In the genomic region with DNA sequence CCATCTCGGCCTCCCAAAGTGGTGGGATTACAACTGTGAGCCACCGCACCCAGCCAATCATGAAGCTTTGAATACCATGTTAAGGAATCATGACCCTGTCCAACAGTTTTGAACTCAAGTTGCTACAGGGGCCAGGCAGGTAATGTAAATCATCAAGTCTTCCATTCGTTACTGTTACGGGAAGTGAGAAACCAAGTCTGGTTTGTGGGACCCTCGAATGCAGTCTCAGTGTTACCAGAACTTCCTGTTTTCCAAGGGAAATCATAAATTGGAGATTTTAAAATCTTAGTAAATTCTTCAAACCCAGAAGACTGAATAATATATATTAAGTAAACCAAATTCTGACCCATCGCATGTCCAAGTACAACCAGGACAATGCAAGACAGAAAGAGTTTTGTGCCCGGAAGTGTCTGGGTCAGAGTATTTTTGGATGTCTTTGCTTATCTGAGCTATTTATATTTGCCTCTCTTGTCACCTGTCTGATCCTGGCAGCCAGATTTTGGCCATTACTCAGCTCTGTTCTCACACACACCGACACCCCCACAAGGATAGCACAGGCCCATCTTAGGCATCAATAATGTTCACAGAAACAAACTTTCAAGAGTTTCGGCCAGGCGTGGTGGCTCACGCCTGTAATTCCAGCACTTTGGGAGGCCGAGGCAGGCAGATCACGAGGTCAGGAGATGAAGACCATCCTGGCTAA, we compare ENCODE assay signal across 11 cellular contexts. TPM values are rescaled to one million over a fixed set of nuclear protein-coding genes. Genes with fewer than 3 reads are reported as not detected.
DNase-seq lines count a peak whose midpoint lies in the region; ATAC-seq, FAIRE-seq and TF ChIP-seq lines count a peak whose summit lies in the region.
"Had no signal": no experiment of that assay in that cellular context is flagged by ENCODE, and none has a peak within 500 bp of the region (broad histone marks: within the 10 kb centered on the region; RNA-seq: fewer than 3 reads in every experiment).

No MANE protein-coding gene starts in this region.

- BruUV-seq in K562 (replicated peaks; lab: Mats Ljungman, UMichigan) = no TSS peak

- no peaks in the 10 kb centered on the region for H3K9me3 ChIP-seq in K562 (replicated peaks; ENCODE audit: control insufficient read depth, insufficient read depth, low read depth, low read length)

- no peaks in the 10 kb centered on the region for H3K36me3 ChIP-seq in K562 (ENCODE audit: control insufficient read depth, insufficient read depth, low read length)

- no peak overlapping the region for H3K27ac ChIP-seq in K562 (ENCODE audit: extremely low read depth, low read depth, low read length)

- intact Hi-C loops in K562 (cut with micrococcal nuclease) = loop anchor here (5.0 kb wide), 3 partner anchors 83 to 273 kb away; a partner anchor contains a TSS

- H3K4me1 Mint-ChIP-seq in naive thymus-derived CD8-positive, alpha-beta T cell = peaks cover 23 to 62% (median 56%) of the 10 kb centered on the region in 4 donors

- peaks cover 10 to 35% of the 10 kb centered on the region in 2 experiments for H3K4me1 ChIP-seq in K562 (replicated peaks in 1 of 2; ENCODE audit: control insufficient read depth in 2 of 2, insufficient read depth in 2 of 2, low read length in 2 of 2)

- 70% methylated on average over 13 of the region's 13 CpGs for WGBS in K562 (ENCODE audit: insufficient coverage, low coverage, missing lambda C conversion rate)

- no peak overlapping the region for H2AFZ ChIP-seq in K562 (ENCODE audit: low read depth, low read length)

- no peaks in the 10 kb centered on the region for H3K9me1 ChIP-seq in K562 (ENCODE audit: control insufficient read depth, insufficient read depth, low read length)

- TF ChIP-seq EP300 in K562 (IDR thresholded peaks at IDR 0.05; ENCODE audit: low read length) = no peak

- CTCF ChIA-PET in K562 (lab: Yijun Ruan, JAX; ENCODE audit: low intra/inter-chr PET ratio) = no interaction called here

- H3K4me3 ChIP-seq in K562 = no peak overlapping the region

- FAIRE-seq in K562 (lab: Jason Lieb, UNC) = no peak
- FAIRE-seq: RCC 7860 had no signal

- DNase-seq in GM10266 (ENCODE audit: extremely low spot score) (peak; percentile 48), KBM-7 (peak; percentile 25), K562 (ENCODE audit: extremely low read depth in 1 of 4, low spot score in 3 of 4) (no peak), HuH-7.5 (ENCODE audit: low spot score) (no peak), COLO829 (ENCODE audit: low spot score) (no peak)
- DNase-seq in naive thymus-derived CD8-positive, alpha-beta T cell = no peak
- DNase-seq: DND-41, NCI-H1048 had no signal

- ATAC-seq in K562 (no peak), HG03196 (IDR thresholded peaks at IDR 0.05; ENCODE audit: unreplicated experiment) (no peak), HG03342 (IDR thresholded peaks at IDR 0.05; ENCODE audit: unreplicated experiment) (no peak)
- ATAC-seq in naive thymus-derived CD8-positive, alpha-beta T cell = no peak

- TF ChIP-seq RAD21 in K562 (CRISPR knock-in tag; conservative IDR thresholded peaks at IDR 0.05 in 1 of 2, IDR thresholded peaks at IDR 0.05 in 1 of 2) = no peak

- H3K27ac Mint-ChIP-seq in naive thymus-derived CD8-positive, alpha-beta T cell = peak overlapping the region; percentile 55 to 99 (median 96)

- POLR2A ChIA-PET in K562 (lab: Yijun Ruan, JAX) = interaction anchor here (0.9 to 10.6 kb wide), 4 partner anchors 9 to 337 kb away, joined by 3 to 245 read pairs (median 8); a partner anchor contains a TSS
- POLR2A ChIA-PET in naive thymus-derived CD8-positive, alpha-beta T cell (lab: Charles Lee) = interaction anchor here (0.6 to 8.2 kb wide), 7 partner anchors 9 to 398 kb away, joined by 3 to 183 read pairs (median 4); a partner anchor contains a TSS

- in situ Hi-C loops in KBM-7 (cut with MboI; ENCODE audit: low pct_unique_long_range_greater_than_20kb, low sequenced_read_pairs) (no loop called here), K562 (cut with MboI) (no loop called here)

- peaks cover 4% of the 10 kb centered on the region; the same call in 2 of the 3 replicates for H3K79me2 ChIP-seq in K562 (ENCODE audit: control insufficient read depth, insufficient read depth, low read length)

- no peaks in the 10 kb centered on the region for H4K20me1 ChIP-seq in K562 (replicated peaks; ENCODE audit: control insufficient read depth, insufficient read depth, low read length)

- no peak for TF ChIP-seq CTCF in GM10266 (IDR thresholded peaks at IDR 0.05; ENCODE audit: control insufficient read depth, insufficient read depth, low read depth, missing control alignments)
- TF ChIP-seq CTCF in K562 (IDR thresholded peaks at IDR 0.05 in 2 of 3, conservative IDR thresholded peaks at IDR 0.05 in 1 of 3; ENCODE audit: insufficient read depth in 2 of 3, low read depth in 1 of 3, low read length in 3 of 3) = no peak

- peaks cover 0 to 4% (median 0%) of the 10 kb centered on the region in 3 donors for H3K36me3 Mint-ChIP-seq in naive thymus-derived CD8-positive, alpha-beta T cell

- no peak for TF ChIP-seq POLR2A in K562 (conservative IDR thresholded peaks at IDR 0.05)

- no peak overlapping the region for H3K4me2 ChIP-seq in K562 (ENCODE audit: insufficient read depth, low read length)

- peak overlapping the region in 1 of 2 experiments; percentile 15; a peak in 1 of 4 replicates for H3K9ac ChIP-seq in K562 (ENCODE audit: insufficient read depth in 1 of 2, low read depth in 2 of 2, low read length in 2 of 2)

- no peaks in the 10 kb centered on the region for H3K27me3 ChIP-seq in K562 (ENCODE audit: control insufficient read depth in 2 of 2, insufficient read depth in 2 of 2, low read length in 2 of 2)

- H3K4me3 Mint-ChIP-seq in naive thymus-derived CD8-positive, alpha-beta T cell = peak overlapping the region; percentile 59 to 89 (median 80)

- H3K9me3 Mint-ChIP-seq in naive thymus-derived CD8-positive, alpha-beta T cell = no peaks in the 10 kb centered on the region

- no peaks in the 10 kb centered on the region for H3K27me3 Mint-ChIP-seq in naive thymus-derived CD8-positive, alpha-beta T cell

RNA-seq across cellular contexts. Expression of a gene that starts 8.8 kb away (rescaled TPM):
- 48.2 and 59.7 TPM in 2 replicates for total RNA-seq in K562 (2011; cell fraction: chromatin; rRNA removed; ENCODE audit: low replicate concordance)
- total RNA-seq in K562 (2011; cell fraction: nucleolus; rRNA removed) = 75.0 and 82.2 TPM in 2 replicates
- 110 and 124 TPM in 2 replicates for total RNA-seq in K562 (2011; cell fraction: nucleoplasm; rRNA removed)
- total RNA-seq in K562 (2014; rRNA removed) (1,281 and 1,288 TPM in 2 replicates), K562 (2014; rRNA removed; fragmentation: Illumina TruSeq; extraction: Trizol) (303 and 353 TPM in 2 replicates), K562 (2015; rRNA removed; fragmentation: Illumina TruSeq; extraction: Trizol) (425 and 445 TPM in 2 replicates), K562 (2021) (380 and 403 TPM in 2 replicates)
- polyA plus RNA-seq in K562 (2011; rRNA removed) (343 and 388 TPM in 2 replicates), K562 (2014; fragmentation: Illumina TruSeq; extraction: Trizol) (338 and 607 TPM in 2 replicates), K562 (2014; fragmentation: Nextera tagmentation; extraction: Ambion mirVana) (100 to 1,000 TPM; 292 to 545 TPM), K562 (2014; rRNA removed) (1,422 and 1,500 TPM in 2 replicates)
- polyA plus RNA-seq in K562 (2011; cell fraction: cytosol; rRNA removed) = 299 and 407 TPM in 2 replicates
- 273 and 321 TPM in 2 replicates for polyA plus RNA-seq in K562 (2011; cell fraction: nucleus; rRNA removed)
- 405 and 915 TPM in 2 replicates for polyA plus RNA-seq in K562 (2012)
- polyA minus RNA-seq in K562 (2011; rRNA and poly(A)+ RNA removed) = 92.2 and 94.1 TPM in 2 replicates
- polyA minus RNA-seq in K562 (2011; cell fraction: cytosol; rRNA and poly(A)+ RNA removed) = 78.4 and 106 TPM in 2 replicates
- polyA minus RNA-seq in K562 (2011; cell fraction: nucleus; rRNA and poly(A)+ RNA removed) = 40.0 and 57.4 TPM in 2 replicates
- total RNA-seq in naive thymus-derived CD8-positive, alpha-beta T cell = 100 to 1,000 TPM; 113 to 120 TPM
- polyA plus RNA-seq in naive thymus-derived CD8-positive, alpha-beta T cell = 100 to 1,000 TPM; 468 to 666 (median 606) TPM

RNA-seq across cellular contexts. Expression of a gene that starts 11.9 kb away (rescaled TPM):
- total RNA-seq in K562 (2011; cell fraction: chromatin; rRNA removed; ENCODE audit: low replicate concordance) = 32.8 and 70.6 TPM in 2 replicates
- 23.7 and 23.8 TPM in 2 replicates for total RNA-seq in K562 (2011; cell fraction: nucleolus; rRNA removed)
- total RNA-seq in K562 (2011; cell fraction: nucleoplasm; rRNA removed) = 45.8 and 58.7 TPM in 2 replicates
- total RNA-seq in K562 (2014; rRNA removed) (132 and 186 TPM in 2 replicates), K562 (2014; rRNA removed; fragmentation: Illumina TruSeq; extraction: Trizol) (209 and 236 TPM in 2 replicates), K562 (2015; rRNA removed; fragmentation: Illumina TruSeq; extraction: Trizol) (220 and 230 TPM in 2 replicates), K562 (2021) (143 and 153 TPM in 2 replicates)
- polyA plus RNA-seq in K562 (2011; rRNA removed) (150 and 176 TPM in 2 replicates), K562 (2014; fragmentation: Illumina TruSeq; extraction: Trizol) (279 and 343 TPM in 2 replicates), K562 (2014; fragmentation: Nextera tagmentation; extraction: Ambion mirVana) (100 to 1,000 TPM; 264 to 508 TPM), K562 (2014; rRNA removed) (180 and 202 TPM in 2 replicates)
- 82.1 and 115 TPM in 2 replicates for polyA plus RNA-seq in K562 (2011; cell fraction: cytosol; rRNA removed)
- polyA plus RNA-seq in K562 (2011; cell fraction: nucleus; rRNA removed) = 52.7 and 76.2 TPM in 2 replicates
- 151 and 153 TPM in 2 replicates for polyA plus RNA-seq in K562 (2012)
- polyA minus RNA-seq in K562 (2011; rRNA and poly(A)+ RNA removed) = 63.9 and 71.8 TPM in 2 replicates
- polyA minus RNA-seq in K562 (2011; cell fraction: cytosol; rRNA and poly(A)+ RNA removed) = 25.2 and 30.5 TPM in 2 replicates
- 11.4 and 23.2 TPM in 2 replicates for polyA minus RNA-seq in K562 (2011; cell fraction: nucleus; rRNA and poly(A)+ RNA removed)
- 10 to 100 TPM; 68.1 to 79.4 TPM for total RNA-seq in naive thymus-derived CD8-positive, alpha-beta T cell
- polyA plus RNA-seq in naive thymus-derived CD8-positive, alpha-beta T cell = 100 to 1,000 TPM; 145 to 156 (median 151) TPM

RNA-seq across cellular contexts. Expression of a gene that starts 14.6 kb away (rescaled TPM):
- total RNA-seq in K562 (2011; cell fraction: chromatin; rRNA removed; ENCODE audit: low replicate concordance) = 14.6 and 34.6 TPM in 2 replicates
- total RNA-seq in K562 (2011; cell fraction: nucleolus; rRNA removed) = 26.1 and 26.2 TPM in 2 replicates
- total RNA-seq in K562 (2011; cell fraction: nucleoplasm; rRNA removed) = 23.4 and 26.2 TPM in 2 replicates
- total RNA-seq in K562 (2014; rRNA removed) (54.4 and 55.3 TPM in 2 replicates), K562 (2014; rRNA removed; fragmentation: Illumina TruSeq; extraction: Trizol) (16.8 and 16.9 TPM in 2 replicates), K562 (2015; rRNA removed; fragmentation: Illumina TruSeq; extraction: Trizol) (9.4 and 10.0 TPM in 2 replicates), K562 (2021) (61.1 and 71.3 TPM in 2 replicates)
- polyA plus RNA-seq in K562 (2011; rRNA removed) (15.4 and 34.4 TPM in 2 replicates), K562 (2014; fragmentation: Illumina TruSeq; extraction: Trizol) (47.6 and 61.0 TPM in 2 replicates), K562 (2014; fragmentation: Nextera tagmentation; extraction: Ambion mirVana) (1 to 10 TPM; 3.7 to 5.4 TPM), K562 (2014; rRNA removed) (40.8 and 47.3 TPM in 2 replicates)
- polyA plus RNA-seq in K562 (2011; cell fraction: cytosol; rRNA removed) = 28.3 and 29.9 TPM in 2 replicates
- 26.7 and 31.1 TPM in 2 replicates for polyA plus RNA-seq in K562 (2011; cell fraction: nucleus; rRNA removed)
- 24.3 and 118 TPM in 2 replicates for polyA plus RNA-seq in K562 (2012)
- polyA minus RNA-seq in K562 (2011; rRNA and poly(A)+ RNA removed) = 13.4 and 14.9 TPM in 2 replicates
- 15.4 and 28.6 TPM in 2 replicates for polyA minus RNA-seq in K562 (2011; cell fraction: cytosol; rRNA and poly(A)+ RNA removed)
- 6.6 and 11.0 TPM in 2 replicates for polyA minus RNA-seq in K562 (2011; cell fraction: nucleus; rRNA and poly(A)+ RNA removed)
- 1 to 10 TPM; 6.4 to 6.6 TPM for total RNA-seq in naive thymus-derived CD8-positive, alpha-beta T cell
- 1 to 10 TPM; 1.6 to 8.2 (median 4.7) TPM for polyA plus RNA-seq in naive thymus-derived CD8-positive, alpha-beta T cell

Comparison
In these comparisons a context has a peak if more than half of its experiments do, and no peak if none do; other contexts are left out.
1. DNase-seq: peak in GM10266 (single experiment) and KBM-7 (single experiment); none in K562 (0 of 4), naive thymus-derived CD8-positive, alpha-beta T cell (0 of 10), HuH-7.5 (single experiment) and COLO829 (single experiment).